Comparison of ENCODE assay signal across 18 cellular contexts in the genomic region with DNA sequence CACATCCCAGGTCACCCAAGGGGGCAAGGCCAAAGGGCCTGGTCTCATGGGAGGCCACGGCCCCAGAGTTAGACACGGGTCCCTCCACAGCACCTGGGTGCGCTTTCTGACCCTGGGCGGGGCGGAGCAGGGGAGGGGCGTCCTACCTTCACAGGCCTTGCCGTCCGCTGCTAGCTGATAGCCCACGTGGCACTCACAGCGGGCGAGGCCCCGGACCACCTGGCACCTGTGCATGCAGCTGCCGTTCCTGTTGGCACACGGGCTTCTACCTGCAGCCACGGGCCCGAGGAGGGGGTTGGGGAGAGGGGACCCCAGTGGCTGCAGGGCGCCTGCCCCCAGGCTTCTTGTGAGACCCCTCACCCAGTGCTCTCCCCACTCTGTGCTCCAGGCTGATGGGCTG. TPM values are rescaled to one million over a fixed set of nuclear protein-coding genes. Genes with fewer than 3 reads are reported as not detected.
"Had no signal": no experiment of that assay in that cellular context is flagged by ENCODE, and none has a peak within 500 bp of the region (broad histone marks: within the 10 kb centered on the region; RNA-seq: fewer than 3 reads in every experiment).

No MANE protein-coding gene starts in this region.

- ATAC-seq: activated naive CD4-positive, alpha-beta T cell treated with anti-CD3 and anti-CD28 coated beads, Interleukin-2, amount 50 U/mL, for 72 hours; activated T-cell treated with anti-CD3 and anti-CD28 coated beads, Interleukin-2, amount 50 U/mL, for 72 hours; gastroesophageal sphincter; naive thymus-derived CD4-positive, alpha-beta T cell had no signal

- H3K27me3 Mint-ChIP-seq: memory B cell; naive thymus-derived CD4-positive, alpha-beta T cell had no signal

- H3K36me3 Mint-ChIP-seq: activated naive CD4-positive, alpha-beta T cell treated with anti-CD3 and anti-CD28 coated beads, Interleukin-2, amount 50 U/mL, for 72 hours; immature natural killer cell had no signal

- H3K9me3 Mint-ChIP-seq: activated naive CD4-positive, alpha-beta T cell treated with anti-CD3 and anti-CD28 coated beads, Interleukin-2, amount 50 U/mL, for 72 hours; activated T-cell treated with anti-CD3 and anti-CD28 coated beads, Interleukin-2, amount 50 U/mL, for 72 hours; immature natural killer cell; memory B cell; naive thymus-derived CD4-positive, alpha-beta T cell; neural crest cell had no signal

- H3K4me1 Mint-ChIP-seq: immature natural killer cell, neural crest cell had no signal

- H3K4me3 Mint-ChIP-seq: activated T-cell treated with anti-CD3 and anti-CD28 coated beads, Interleukin-2, amount 50 U/mL, for 72 hours; immature natural killer cell; memory B cell; naive thymus-derived CD4-positive, alpha-beta T cell; neural crest cell had no signal

- DNase-seq: activated CD4-positive, alpha-beta T cell treated with anti-CD3 and anti-CD28 coated beads for 4 hours; activated CD4-positive, alpha-beta T cell treated with anti-CD3 and anti-CD28 coated beads, Interleukin-2, amount 50 U/mL, for 4 hours; activated naive CD4-positive, alpha-beta T cell; activated T-cell treated with anti-CD3 and anti-CD28 coated beads for 4 hours; activated T-cell treated with anti-CD3 and anti-CD28 coated beads, Interleukin-2, amount 50 U/mL, for 72 hours; central memory CD4-positive, alpha-beta T cell; immature natural killer cell; kidney; midbrain; naive thymus-derived CD4-positive, alpha-beta T cell; occipital lobe; stimulated activated naive CD4-positive, alpha-beta T cell; testis; transverse colon had no signal

- H3K27ac Mint-ChIP-seq: activated naive CD4-positive, alpha-beta T cell treated with anti-CD3 and anti-CD28 coated beads, Interleukin-2, amount 50 U/mL, for 72 hours; activated T-cell treated with anti-CD3 and anti-CD28 coated beads, Interleukin-2, amount 50 U/mL, for 72 hours; immature natural killer cell; memory B cell; naive thymus-derived CD4-positive, alpha-beta T cell had no signal

RNA-seq across cellular contexts. Expression of a gene that starts 59.9 kb away (rescaled TPM):
- polyA plus RNA-seq: immature natural killer cell; naive thymus-derived CD4-positive, alpha-beta T cell had no signal
